In the genomic region with DNA sequence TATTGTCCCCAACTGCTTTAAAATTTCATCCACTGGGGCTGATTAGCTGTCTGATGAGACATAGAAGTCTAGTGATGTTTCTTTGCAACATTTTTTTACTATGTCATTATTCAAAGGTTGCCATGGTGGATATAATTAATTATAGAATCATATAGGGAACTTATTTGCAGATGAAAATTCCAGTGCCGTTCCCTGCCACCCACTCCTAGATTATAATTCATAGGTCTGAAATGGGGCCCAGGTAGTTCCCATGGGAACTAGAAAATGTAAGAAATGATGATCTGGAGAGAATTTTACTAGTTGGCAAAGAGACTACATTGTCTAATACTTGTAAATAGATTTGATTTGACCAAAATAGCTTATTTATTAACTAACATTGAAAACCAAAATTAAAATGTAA, we compare ENCODE assay signal across 6 cellular contexts.
"Had no signal": no experiment of that assay in that cellular context is flagged by ENCODE, and none has a peak within 500 bp of the region (broad histone marks: within the 10 kb centered on the region; RNA-seq: fewer than 3 reads in every experiment).

No MANE protein-coding gene starts in this region.

- DNase-seq: GM23248, GOT3, H7, H9, HCEC 1CT, HFFc6 had no signal
